Comparison of ENCODE assay signal across 26 cellular contexts in the genomic region with DNA sequence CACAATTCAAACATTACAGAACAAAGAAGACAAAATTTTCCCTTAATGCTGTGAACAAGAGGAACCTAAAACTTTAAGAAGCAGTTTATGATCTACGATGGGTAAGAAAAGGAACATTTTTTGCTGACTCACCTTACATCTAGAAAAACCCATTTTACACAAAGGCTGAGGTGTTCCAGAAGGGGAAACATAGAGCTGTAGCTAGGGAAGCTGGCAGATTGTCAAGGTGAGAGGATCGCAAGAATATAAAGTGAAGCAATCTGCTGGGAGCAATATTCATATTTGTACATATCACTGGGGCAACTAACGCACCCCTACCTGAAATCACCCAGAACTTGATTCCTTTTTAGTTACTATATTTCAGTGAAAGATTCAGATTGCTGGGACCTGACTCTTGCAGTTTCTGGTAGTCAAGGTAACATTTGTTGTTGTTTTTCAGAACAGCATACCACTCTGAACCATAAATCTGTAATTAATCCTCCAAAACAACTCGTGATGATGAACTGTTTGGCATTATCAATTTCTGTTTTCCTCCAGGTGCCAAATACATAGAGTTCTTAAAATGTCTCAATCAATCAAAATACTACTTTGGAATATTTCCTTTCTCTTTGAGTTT.
DNase-seq lines count a peak whose midpoint lies in the region; ATAC-seq, FAIRE-seq and TF ChIP-seq lines count a peak whose summit lies in the region.
"Had no signal": no experiment of that assay in that cellular context is flagged by ENCODE, and none has a peak within 500 bp of the region (broad histone marks: within the 10 kb centered on the region; RNA-seq: fewer than 3 reads in every experiment).

No MANE protein-coding gene starts in this region.

- no peak for TF ChIP-seq POLR2A in HepG2 (IDR thresholded peaks at IDR 0.05; ENCODE audit: insufficient read depth in 1 of 2, low read depth in 2 of 2, low read length in 2 of 2)

- FAIRE-seq in HepG2 (lab: Jason Lieb, UNC) (no peak), urothelium cell line (lab: Jason Lieb, UNC) (no peak)
- FAIRE-seq: colon, GM12891 had no signal

- dilution Hi-C loops in mammary epithelial cell (cut with HindIII; ENCODE audit: low sequenced_read_pairs), result no loop called here

- TF ChIP-seq CTCF in mammary epithelial cell (conservative IDR thresholded peaks at IDR 0.05 in 1 of 2, IDR thresholded peaks at IDR 0.05 in 1 of 2; ENCODE audit: extremely low read depth in 1 of 2, insufficient read depth in 1 of 2, low read depth in 1 of 2, low read length in 2 of 2) (no peak), HepG2 (CRISPR knock-in tag; IDR thresholded peaks at IDR 0.05) (no peak)

- in situ Hi-C loops in mammary epithelial cell (cut with MboI; ENCODE audit: low sequenced_read_pairs in 2 of 2), result no loop called here
- in situ Hi-C loops in HepG2 (cut with HindIII; ENCODE audit: extremely low pct_ligation_motif_present, low pct_unique_long_range_greater_than_20kb), result no loop called here
- in situ Hi-C loops in HAP-1 (cut with MboI; ENCODE audit: low sequenced_read_pairs), result no loop called here

- H4K20me1 ChIP-seq in mammary epithelial cell (ENCODE audit: insufficient read depth, low read length) (no peaks in the 10 kb centered on the region), HepG2 (ENCODE audit: insufficient read depth, low read length) (no peaks in the 10 kb centered on the region)

- H3K9ac ChIP-seq in mammary epithelial cell (ENCODE audit: insufficient read depth, low read length) (no peak overlapping the region), HepG2 (ENCODE audit: insufficient read depth, low read depth, low read length) (no peak overlapping the region)
- H3K9ac ChIP-seq: SK-N-SH had no signal

- POLR2A ChIA-PET in HepG2 (lab: Yijun Ruan, JAX), result no interaction called here

- intact Hi-C loops in mammary epithelial cell (cut with micrococcal nuclease), result no loop called here
- intact Hi-C loops in HepG2 (cut with micrococcal nuclease; ENCODE audit: unreplicated experiment), result no loop called here

- CTCF ChIA-PET in mammary epithelial cell (lab: Charles Lee; ENCODE audit: low non-redundant PET) (no interaction called here), HepG2 (lab: Yijun Ruan, JAX; ENCODE audit: low intra/inter-chr PET ratio, low total read pairs) (no interaction called here)

- no peaks in the 10 kb centered on the region for H3K36me3 ChIP-seq in mammary epithelial cell (ENCODE audit: insufficient read depth, low read length)
- no peaks in the 10 kb centered on the region for H3K36me3 ChIP-seq in HepG2 (replicated peaks in 1 of 2; ENCODE audit: control insufficient read depth in 1 of 2, insufficient read depth in 2 of 2, low read length in 2 of 2)
- no peaks in the 10 kb centered on the region for H3K36me3 ChIP-seq in HAP-1 (replicated peaks)
- H3K36me3 ChIP-seq: thoracic aorta, WERI-Rb-1 had no signal

- no peak overlapping the region for H2AFZ ChIP-seq in mammary epithelial cell (ENCODE audit: low read depth, low read length)
- H2AFZ ChIP-seq in HepG2 (ENCODE audit: low read length), result no peak overlapping the region

- no peaks in the 10 kb centered on the region for H3K4me1 ChIP-seq in mammary epithelial cell (ENCODE audit: insufficient read depth, low read length)
- no peaks in the 10 kb centered on the region for H3K4me1 ChIP-seq in HepG2 (ENCODE audit: insufficient read depth, low read length)
- H3K4me1 ChIP-seq in HAP-1, result no peaks in the 10 kb centered on the region

- BruUV-seq in mammary epithelial cell (replicated peaks; lab: Mats Ljungman, UMichigan), result no TSS peak
- BruUV-seq in HepG2 (replicated peaks; lab: Mats Ljungman, UMichigan), result no TSS peak

- ATAC-seq in HepG2 (no peak), HG03354 (IDR thresholded peaks at IDR 0.05; ENCODE audit: poor library complexity, severe bottlenecking, unreplicated experiment) (no peak)
- ATAC-seq: activated naive CD4-positive, alpha-beta T cell treated with anti-CD3 and anti-CD28 coated beads, Interleukin-2, amount 50 U/mL, for 72 hours; left colon; stimulated activated memory B cell treated with anti-CD40 and anti-IgM and Interleukin-4, amounts not matched to agents 10 μg/mL and 1 μg/mL and 100 μg/mL, for 72 hours had no signal

- H3K4me3 ChIP-seq in mammary epithelial cell (replicated peaks in 1 of 3; ENCODE audit: insufficient read depth in 1 of 3, low read depth in 2 of 3, low read length in 3 of 3), result no peak overlapping the region
- no peak overlapping the region for H3K4me3 ChIP-seq in HepG2 (replicated peaks in 1 of 3; ENCODE audit: insufficient read depth in 1 of 3, low read depth in 2 of 3, low read length in 3 of 3)
- no peak overlapping the region for H3K4me3 ChIP-seq in HAP-1
- H3K4me3 ChIP-seq: skin epidermis, thoracic aorta had no signal

- H3K9me3 ChIP-seq in mammary epithelial cell (replicated peaks; ENCODE audit: insufficient read depth, low read length) (no peaks in the 10 kb centered on the region), HepG2 (ENCODE audit: low read length) (peaks cover 71% of the 10 kb centered on the region), HAP-1 (no peaks in the 10 kb centered on the region)
- H3K9me3 ChIP-seq: SK-N-SH, thoracic aorta had no signal

- H3K27ac ChIP-seq in mammary epithelial cell (ENCODE audit: insufficient read depth, low read depth, low read length), result no peak overlapping the region
- no peak overlapping the region for H3K27ac ChIP-seq in HepG2 (ENCODE audit: extremely low read length, insufficient read depth, low read length)
- H3K27ac ChIP-seq: RWPE1, skin epidermis, thoracic aorta, WERI-Rb-1 had no signal

- H3K79me2 ChIP-seq in mammary epithelial cell (ENCODE audit: insufficient read depth, low read length), result no peaks in the 10 kb centered on the region
- H3K79me2 ChIP-seq in HepG2 (ENCODE audit: insufficient read depth, low read length), result no peaks in the 10 kb centered on the region

- H3K27me3 ChIP-seq in mammary epithelial cell (ENCODE audit: insufficient read depth, low read length) (no peaks in the 10 kb centered on the region), HepG2 (ENCODE audit: control insufficient read depth in 1 of 2, insufficient read depth in 2 of 2, low read length in 2 of 2) (no peaks in the 10 kb centered on the region), HAP-1 (ENCODE audit: low read depth) (no peaks in the 10 kb centered on the region)

- H3K4me2 ChIP-seq in mammary epithelial cell (ENCODE audit: insufficient read depth, low read depth, low read length) (no peak overlapping the region), HepG2 (ENCODE audit: low read depth, low read length) (no peak overlapping the region)
- H3K4me2 ChIP-seq: SK-N-SH had no signal

- no peak for TF ChIP-seq EP300 in HepG2 (IDR thresholded peaks at IDR 0.05; ENCODE audit: low read depth in 2 of 2, low read length in 2 of 2)
- TF ChIP-seq EP300 in HepG2 (CRISPR knock-in tag; IDR thresholded peaks at IDR 0.05; ENCODE audit: borderline replicate concordance), result no peak

- TF ChIP-seq RAD21 in HepG2 (CRISPR knock-in tag; IDR thresholded peaks at IDR 0.05), result no peak

- DNase-seq in DMS 273 (lab: John Stamatoyannopoulos, UW; ENCODE audit: unreplicated experiment), result peak; percentile 28
- no peak for DNase-seq in DMS 273 treated with DMSO at 0.1 percent for 48 hours (lab: John Stamatoyannopoulos, UW)
- DNase-seq in mammary epithelial cell, result peak; percentile 56
- DNase-seq in HepG2 (ENCODE audit: low spot score), result no peak
- DNase-seq in urothelium cell line (ENCODE audit: low spot score), result peak; percentile 11
- no peak for DNase-seq in SIG-M5 treated with dmso at 0.1 percent for 504 hours (lab: John Stamatoyannopoulos, UW; ENCODE audit: unreplicated experiment)
- no peak for DNase-seq in HAP-1 (ENCODE audit: low spot score in 2 of 2)
- DNase-seq: 8988T; activated CD4-positive, alpha-beta T cell treated with anti-CD3 and anti-CD28 coated beads, Interleukin-2, amount 50 U/mL, for 1 hour; aorta; DMS79 treated with DMSO at 0.1 percent for 48 hours; effector memory CD4-positive, alpha-beta T cell; left colon; NCI-H524 treated with DMSO at 0.1 percent for 48 hours; nephron progenitor cell; posterior cingulate gyrus; SK-N-SH; WERI-Rb-1 had no signal

- WGBS in mammary epithelial cell (ENCODE audit: low coverage, missing lambda C conversion rate), result 5% methylated on average over 4 of the region's 4 CpGs
- WGBS in HepG2 (ENCODE audit: low lambda C conversion rate), result 25% methylated on average over 4 of the region's 4 CpGs

TF ChIP-seq in HepG2, 621 proteins besides CTCF, POLR2A, EP300 and RAD21:
- TF ChIP-seq MAFK (conservative IDR thresholded peaks at IDR 0.05 in 1 of 2, IDR thresholded peaks at IDR 0.05 in 1 of 2; ENCODE audit: low read length in 2 of 2), result peak; percentile 57 to 62
- TF ChIP-seq REL (CRISPR knock-in tag; conservative IDR thresholded peaks at IDR 0.05), result no peak
- peak; percentile 65 for TF ChIP-seq NFE2L2 (IDR thresholded peaks at IDR 0.05; ENCODE audit: low read length)
- TF ChIP-seq, protein P1, sequence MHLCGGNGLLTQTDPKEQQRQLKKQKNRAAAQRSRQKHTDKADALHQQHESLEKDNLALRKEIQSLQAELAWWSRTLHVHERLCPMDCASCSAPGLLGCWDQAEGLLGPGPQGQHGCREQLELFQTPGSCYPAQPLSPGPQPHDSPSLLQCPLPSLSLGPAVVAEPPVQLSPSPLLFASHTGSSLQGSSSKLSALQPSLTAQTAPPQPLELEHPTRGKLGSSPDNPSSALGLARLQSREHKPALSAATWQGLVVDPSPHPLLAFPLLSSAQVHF (CRISPR knock-in tag; IDR thresholded peaks at IDR 0.05), result no peak
TF ChIP-seq in HepG2: peak in this region for 2.

Comparison
In these comparisons a context has a peak if more than half of its experiments do, and no peak if none do; other contexts are left out.
1. DNase-seq: peak in DMS 273 (single experiment), mammary epithelial cell (single experiment) and urothelium cell line (single experiment); none in DMS 273 treated with DMSO at 0.1 percent for 48 hours (single experiment), HepG2 (single experiment), SIG-M5 treated with dmso at 0.1 percent for 504 hours (single experiment) and HAP-1 (0 of 2).